Comparison of ENCODE assay signal across 8 cellular contexts in genomic region chr11:68904458-68904847, GRCh38. TPM values are rescaled to one million over a fixed set of nuclear protein-coding genes. Genes with fewer than 3 reads are reported as not detected.
DNase-seq lines count a peak whose midpoint lies in the region; ATAC-seq, FAIRE-seq and TF ChIP-seq lines count a peak whose summit lies in the region.

No MANE protein-coding gene starts in this region.

- no peaks in the 10 kb centered on the region for H4K20me1 ChIP-seq in keratinocyte (ENCODE audit: control insufficient read depth, extremely low read depth, insufficient read depth, low read length)

- peak overlapping the region; percentile 53 to 96 (median 92) for H3K4me3 ChIP-seq in keratinocyte (ENCODE audit: control insufficient read depth in 2 of 3, extremely low read depth in 1 of 3, insufficient read depth in 2 of 3, low read depth in 1 of 3, low read length in 3 of 3)

- peak; percentile 26 for DNase-seq in NCI-H2171 treated with DMSO at 0.1 percent for 48 hours (lab: John Stamatoyannopoulos, UW)
- DNase-seq in NCI-H2171 (lab: John Stamatoyannopoulos, UW): no peak
- peak; percentile 64 for DNase-seq in activated naive CD8-positive, alpha-beta T cell treated with anti-CD3 and anti-CD28 coated beads, Interleukin-2, amount 10 ng/mL, durations not matched to agents 7 days and 5 days
- DNase-seq in keratinocyte (ENCODE audit: low read depth, low spot score): no peak
- peak in 1 of 49 donors; percentile 41 for DNase-seq in substantia nigra (lab: John Stamatoyannopoulos, UW)
- DNase-seq in DMS114 treated with DMSO at 0.1 percent for 48 hours (lab: John Stamatoyannopoulos, UW; ENCODE audit: unreplicated experiment): no peak

- H3K36me3 Mint-ChIP-seq in activated naive CD8-positive, alpha-beta T cell treated with anti-CD3 and anti-CD28 coated beads, Interleukin-2, amount 10 ng/mL, durations not matched to agents 7 days and 5 days: peaks cover 1% of the 10 kb centered on the region

- peaks cover 29% of the 10 kb centered on the region for H3K4me1 Mint-ChIP-seq in activated naive CD8-positive, alpha-beta T cell treated with anti-CD3 and anti-CD28 coated beads, Interleukin-2, amount 10 ng/mL, durations not matched to agents 7 days and 5 days

- no peaks in the 10 kb centered on the region for H3K9me3 ChIP-seq in keratinocyte (ENCODE audit: control insufficient read depth, low read depth, low read length)

- peak overlapping the region; percentile 90 for H3K27ac Mint-ChIP-seq in activated naive CD8-positive, alpha-beta T cell treated with anti-CD3 and anti-CD28 coated beads, Interleukin-2, amount 10 ng/mL, durations not matched to agents 7 days and 5 days

- peaks cover 18 to 20% of the 10 kb centered on the region in 2 experiments for H3K36me3 ChIP-seq in keratinocyte (ENCODE audit: control insufficient read depth in 2 of 2, extremely low read depth in 1 of 2, insufficient read depth in 2 of 2, low read length in 2 of 2)

- no peaks in the 10 kb centered on the region for H3K27me3 ChIP-seq in keratinocyte (ENCODE audit: control insufficient read depth, extremely low read depth, insufficient read depth, low read length)

- H3K27ac ChIP-seq in keratinocyte (ENCODE audit: control insufficient read depth, insufficient read depth, low read length) (peak overlapping the region; percentile 84), substantia nigra (ENCODE audit: low read depth, low read length, poor library complexity, severe bottlenecking) (peak overlapping the region; percentile 66)

- POLR2A ChIA-PET in activated naive CD8-positive, alpha-beta T cell treated with anti-CD3 and anti-CD28 coated beads, Interleukin-2, amount 10 ng/mL, durations not matched to agents 7 days and 5 days (lab: Charles Lee): interaction anchor here (0.6 to 2.3 kb wide), 4 partner anchors 62 to 725 kb away, joined by 5 to 9 read pairs (median 7); partner anchors contain the start of genes CPT1A and TPCN2

- no peaks in the 10 kb centered on the region for H3K9me3 Mint-ChIP-seq in activated naive CD8-positive, alpha-beta T cell treated with anti-CD3 and anti-CD28 coated beads, Interleukin-2, amount 10 ng/mL, durations not matched to agents 7 days and 5 days

- TF ChIP-seq CTCF in keratinocyte (optimal IDR thresholded peaks at IDR 0.05 in 1 of 3, IDR thresholded peaks at IDR 0.05 in 1 of 3, conservative IDR thresholded peaks at IDR 0.05 in 1 of 3; ENCODE audit: extremely low read depth in 1 of 3, insufficient read depth in 2 of 3, low read length in 3 of 3): no peak

- H3K4me1 ChIP-seq in keratinocyte (ENCODE audit: control insufficient read depth, extremely low read depth, insufficient read depth, low read length): peaks cover 19% of the 10 kb centered on the region

- H3K27me3 Mint-ChIP-seq in activated naive CD8-positive, alpha-beta T cell treated with anti-CD3 and anti-CD28 coated beads, Interleukin-2, amount 10 ng/mL, durations not matched to agents 7 days and 5 days: no peaks in the 10 kb centered on the region

- no peaks in the 10 kb centered on the region for H3K9me1 ChIP-seq in keratinocyte (ENCODE audit: control insufficient read depth, extremely low read depth, insufficient read depth, low read length)

- peak; percentile 15 for ATAC-seq in HG03460 (IDR thresholded peaks at IDR 0.05; ENCODE audit: unreplicated experiment)
- peak; percentile 5 for ATAC-seq in activated naive CD8-positive, alpha-beta T cell treated with anti-CD3 and anti-CD28 coated beads, Interleukin-2, amount 10 ng/mL, durations not matched to agents 7 days and 5 days (ENCODE audit: low read depth)
- no peak for ATAC-seq in HG02938 (IDR thresholded peaks at IDR 0.05; ENCODE audit: unreplicated experiment)

- peak overlapping the region; percentile 96 for H3K4me3 Mint-ChIP-seq in activated naive CD8-positive, alpha-beta T cell treated with anti-CD3 and anti-CD28 coated beads, Interleukin-2, amount 10 ng/mL, durations not matched to agents 7 days and 5 days

- peaks cover 56% of the 10 kb centered on the region for H3K79me2 ChIP-seq in keratinocyte (ENCODE audit: control insufficient read depth, insufficient read depth, low read length)

- H3K9ac ChIP-seq in keratinocyte (ENCODE audit: control insufficient read depth, extremely low read depth, insufficient read depth, low read length): peak overlapping the region; percentile 94

- H2AFZ ChIP-seq in keratinocyte (ENCODE audit: control insufficient read depth, low read length): peak overlapping the region; percentile 99

- H3K4me2 ChIP-seq in keratinocyte (ENCODE audit: control insufficient read depth, extremely low read depth, insufficient read depth, low read depth, low read length): peak overlapping the region; percentile 92

- dilution Hi-C loops in keratinocyte (cut with MboI; ENCODE audit: extremely low pct_ligation_motif_present, low sequenced_read_pairs): no loop called here

- FAIRE-seq in keratinocyte (lab: Jason Lieb, UNC): no peak

RNA-seq across cellular contexts. Expression of gene IGHMBP2, which starts 0.8 kb away (rescaled TPM):
- total RNA-seq in activated naive CD8-positive, alpha-beta T cell treated with anti-CD3 and anti-CD28 coated beads, Interleukin-2, amount 10 ng/mL, durations not matched to agents 7 days and 5 days: 10 to 100 TPM; 29.7 to 32.8 TPM
- polyA plus RNA-seq in keratinocyte: 6.2 to 10.0 TPM (median 7.3 TPM) in 3 replicates
- 8.5 TPM for polyA plus RNA-seq in keratinocyte (2011; ENCODE audit: low read depth)
- 4.2 and 7.1 TPM in 2 replicates for polyA plus RNA-seq in keratinocyte (2011; cell fraction: cytosol; rRNA removed)
- 21.3 and 27.7 TPM in 2 replicates for polyA plus RNA-seq in keratinocyte (2011; cell fraction: nucleus; rRNA removed)
- polyA plus RNA-seq in keratinocyte (2012; ENCODE audit: low replicate concordance): 6.8 and 7.4 TPM in 2 replicates
- 8.4 to 19.3 TPM (median 12.9 TPM) in 3 replicates for polyA minus RNA-seq in keratinocyte
- polyA minus RNA-seq in keratinocyte (2011; cell fraction: cytosol; rRNA and poly(A)+ RNA removed): 8.1 TPM
- 12.2 and 14.3 TPM in 2 replicates for polyA minus RNA-seq in keratinocyte (2011; cell fraction: nucleus; rRNA and poly(A)+ RNA removed)

RNA-seq across cellular contexts. Expression of gene MRPL21, which starts 0.8 kb away (rescaled TPM):
- 10 to 100 TPM; 46.9 to 49.3 TPM for total RNA-seq in activated naive CD8-positive, alpha-beta T cell treated with anti-CD3 and anti-CD28 coated beads, Interleukin-2, amount 10 ng/mL, durations not matched to agents 7 days and 5 days
- 85.8 to 120 TPM (median 115 TPM) in 3 replicates for polyA plus RNA-seq in keratinocyte
- 39.1 TPM for polyA plus RNA-seq in keratinocyte (2011; ENCODE audit: low read depth)
- polyA plus RNA-seq in keratinocyte (2011; cell fraction: cytosol; rRNA removed): 69.4 and 91.8 TPM in 2 replicates
- 38.2 and 40.5 TPM in 2 replicates for polyA plus RNA-seq in keratinocyte (2011; cell fraction: nucleus; rRNA removed)
- polyA plus RNA-seq in keratinocyte (2012; ENCODE audit: low replicate concordance): 65.3 and 103 TPM in 2 replicates
- polyA minus RNA-seq in keratinocyte: 26.2 to 34.7 TPM (median 31.8 TPM) in 3 replicates
- polyA minus RNA-seq in keratinocyte (2011; cell fraction: cytosol; rRNA and poly(A)+ RNA removed): 67.5 TPM
- 12.7 and 12.9 TPM in 2 replicates for polyA minus RNA-seq in keratinocyte (2011; cell fraction: nucleus; rRNA and poly(A)+ RNA removed)

Comparison
In these comparisons a context has a peak if more than half of its experiments do, and no peak if none do; other contexts are left out.
1. DNase-seq: peak in NCI-H2171 treated with DMSO at 0.1 percent for 48 hours (single experiment) and activated naive CD8-positive, alpha-beta T cell treated with anti-CD3 and anti-CD28 coated beads, Interleukin-2, amount 10 ng/mL, durations not matched to agents 7 days and 5 days (single experiment); none in NCI-H2171 (single experiment), keratinocyte (single experiment) and DMS114 treated with DMSO at 0.1 percent for 48 hours (single experiment).